In the genomic region with DNA sequence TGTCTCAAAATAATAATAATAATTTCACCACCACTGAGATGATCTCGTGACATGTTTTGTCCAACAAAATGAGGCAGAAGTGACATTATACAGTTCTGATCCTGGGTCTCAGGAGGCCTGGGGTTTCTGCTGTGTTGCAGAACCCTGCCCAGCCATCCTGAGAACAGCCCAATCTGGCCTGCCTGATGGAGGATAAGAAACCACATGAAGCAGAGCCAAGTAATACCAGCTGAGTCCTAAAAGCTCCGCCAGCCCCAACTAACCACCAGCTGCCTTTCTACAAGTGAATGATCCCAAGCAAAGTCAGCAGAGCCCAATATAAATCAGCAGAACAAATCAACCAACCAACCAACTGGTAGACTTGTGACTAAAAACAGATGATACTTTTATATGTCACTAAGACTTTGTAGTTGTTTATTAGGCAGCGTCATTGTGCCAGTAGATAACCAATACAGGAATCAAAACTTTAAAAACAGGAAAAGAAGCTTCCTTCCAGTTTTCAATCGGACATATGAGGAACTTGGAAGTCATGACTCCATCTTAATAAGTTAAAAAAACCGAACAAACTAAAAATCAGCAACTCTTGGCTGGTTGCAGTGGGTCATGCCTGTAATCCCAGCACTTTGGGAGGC, we compare ENCODE assay signal across 19 cellular contexts. TPM values are rescaled to one million over a fixed set of nuclear protein-coding genes. Genes with fewer than 3 reads are reported as not detected.
DNase-seq lines count a peak whose midpoint lies in the region; ATAC-seq and TF ChIP-seq lines count a peak whose summit lies in the region.
"Had no signal": no experiment of that assay in that cellular context is flagged by ENCODE, and none has a peak within 500 bp of the region (broad histone marks: within the 10 kb centered on the region; RNA-seq: fewer than 3 reads in every experiment).

No MANE protein-coding gene starts in this region.

- no peaks in the 10 kb centered on the region for H3K4me1 ChIP-seq in Karpas-422 (ENCODE audit: low read length)
- no peaks in the 10 kb centered on the region for H3K4me1 ChIP-seq in naive thymus-derived CD4-positive, alpha-beta T cell (ENCODE audit: control insufficient read depth in 2 of 2, insufficient read depth in 2 of 2, low read length in 2 of 2)
- no peaks in the 10 kb centered on the region for H3K4me1 ChIP-seq in colonic mucosa

- H3K4me2 ChIP-seq in Karpas-422 (ENCODE audit: low read depth, low read length, poor library complexity, severe bottlenecking) = no peak overlapping the region

- H3K9me3 ChIP-seq in Karpas-422 (ENCODE audit: low read length) = no peaks in the 10 kb centered on the region
- no peaks in the 10 kb centered on the region for H3K9me3 ChIP-seq in naive thymus-derived CD4-positive, alpha-beta T cell (ENCODE audit: control insufficient read depth in 2 of 3, low read length in 3 of 3)
- H3K9me3 ChIP-seq in colonic mucosa = no peaks in the 10 kb centered on the region
- H3K9me3 ChIP-seq in MG63 = no peaks in the 10 kb centered on the region

- H3K4me3 Mint-ChIP-seq in brain = no peak overlapping the region
- H3K4me3 Mint-ChIP-seq in naive thymus-derived CD4-positive, alpha-beta T cell = no peak overlapping the region
- H3K4me3 Mint-ChIP-seq: CD4-positive, alpha-beta T cell; IgD-negative memory B cell had no signal

- no peak overlapping the region for H3K27ac ChIP-seq in Karpas-422 (ENCODE audit: low read length)
- H3K27ac ChIP-seq in naive thymus-derived CD4-positive, alpha-beta T cell (ENCODE audit: low read depth, low read length) = no peak overlapping the region
- H3K27ac ChIP-seq in colonic mucosa = no peak overlapping the region
- H3K27ac ChIP-seq: cardiac muscle cell had no signal

- H3K36me3 ChIP-seq in Karpas-422 (ENCODE audit: insufficient read depth, low read length) (no peaks in the 10 kb centered on the region), colonic mucosa (no peaks in the 10 kb centered on the region), MG63 (no peaks in the 10 kb centered on the region)
- no peaks in the 10 kb centered on the region for H3K36me3 ChIP-seq in naive thymus-derived CD4-positive, alpha-beta T cell (ENCODE audit: control insufficient read depth in 2 of 3, insufficient read depth in 3 of 3, low read length in 3 of 3)
- H3K36me3 ChIP-seq: cardiac muscle cell had no signal

- peak; percentile 22 for ATAC-seq in naive thymus-derived CD4-positive, alpha-beta T cell
- ATAC-seq in GM18520 (IDR thresholded peaks at IDR 0.05; ENCODE audit: unreplicated experiment) = no peak
- ATAC-seq: stimulated activated naive CD8-positive, alpha-beta T cell treated with anti-CD3 and anti-CD28 coated beads, Interleukin-15, Interleukin-2, amounts not matched to agents 100 U/mL and 50 U/mL, for 24 hours had no signal

- no peak for TF ChIP-seq CTCF in brain (conservative IDR thresholded peaks at IDR 0.05)
- no peak for TF ChIP-seq CTCF in colonic mucosa (IDR thresholded peaks at IDR 0.05)

- no peaks in the 10 kb centered on the region for H4K20me1 ChIP-seq in Karpas-422 (ENCODE audit: insufficient read depth, low read depth, low read length)

- H3K79me2 ChIP-seq in Karpas-422 (ENCODE audit: low read length) = no peaks in the 10 kb centered on the region

- peaks cover 0 to 1% (median 0%) of the 10 kb centered on the region in 5 experiments for H3K9me3 Mint-ChIP-seq in brain
- H3K9me3 Mint-ChIP-seq in naive thymus-derived CD4-positive, alpha-beta T cell = peaks cover 0 to 2% (median 0%) of the 10 kb centered on the region in 11 donors
- H3K9me3 Mint-ChIP-seq: CD4-positive, alpha-beta T cell had no signal

- H3K9ac ChIP-seq in Karpas-422 (ENCODE audit: low read length) = no peak overlapping the region
- no peak overlapping the region for H3K9ac ChIP-seq in colonic mucosa (ENCODE audit: low read depth in 2 of 2, low read length in 2 of 2)

- intact Hi-C loops in naive thymus-derived CD4-positive, alpha-beta T cell (cut with micrococcal nuclease) = no loop called here
- intact Hi-C loops in colonic mucosa (cut with DNase I) = no loop called here

- no peaks in the 10 kb centered on the region for H3K9me2 ChIP-seq in Karpas-422 (replicated peaks; ENCODE audit: insufficient read depth, low read length)

- POLR2A ChIA-PET in naive thymus-derived CD4-positive, alpha-beta T cell (lab: Charles Lee) = no interaction called here

- CTCF ChIA-PET in naive thymus-derived CD4-positive, alpha-beta T cell (lab: Charles Lee) = no interaction called here

- no peak overlapping the region for H2AFZ ChIP-seq in Karpas-422 (ENCODE audit: low read length)

- H3K27me3 ChIP-seq in Karpas-422 (ENCODE audit: low read length) (no peaks in the 10 kb centered on the region), colonic mucosa (no peaks in the 10 kb centered on the region), MG63 (no peaks in the 10 kb centered on the region)
- no peaks in the 10 kb centered on the region for H3K27me3 ChIP-seq in naive thymus-derived CD4-positive, alpha-beta T cell (ENCODE audit: control insufficient read depth in 2 of 2, insufficient read depth in 2 of 2, low read length in 2 of 2)
- H3K27me3 ChIP-seq: cardiac muscle cell had no signal

- H3K36me3 Mint-ChIP-seq in brain = no peaks in the 10 kb centered on the region
- no peaks in the 10 kb centered on the region for H3K36me3 Mint-ChIP-seq in naive thymus-derived CD4-positive, alpha-beta T cell

- peaks cover 7% of the 10 kb centered on the region for H3K27me3 Mint-ChIP-seq in brain
- H3K27me3 Mint-ChIP-seq in naive thymus-derived CD4-positive, alpha-beta T cell = peaks cover 11 to 46% (median 13%) of the 10 kb centered on the region in 5 donors

- H3K4me3 ChIP-seq in Karpas-422 (ENCODE audit: low read length) = no peak overlapping the region
- H3K4me3 ChIP-seq in naive thymus-derived CD4-positive, alpha-beta T cell (ENCODE audit: low read length) = no peak overlapping the region
- no peak overlapping the region for H3K4me3 ChIP-seq in colonic mucosa
- H3K4me3 ChIP-seq in MG63 = no peak overlapping the region
- H3K4me3 ChIP-seq: cardiac muscle cell had no signal

- H3K27ac Mint-ChIP-seq in brain = peak overlapping the region in 3 of 5 experiments; percentile 46 to 69 (median 65)
- H3K27ac Mint-ChIP-seq in naive thymus-derived CD4-positive, alpha-beta T cell = no peak overlapping the region
- H3K27ac Mint-ChIP-seq: CD4-positive, alpha-beta T cell; IgD-negative memory B cell had no signal

- DNase-seq in DMS 273 treated with DMSO at 0.1 percent for 48 hours (lab: John Stamatoyannopoulos, UW) (peak; percentile 44), Karpas-422 (peak; percentile 30), colonic mucosa (no peak), MG63 (no peak), T-helper 9 cell (no peak)
- DNase-seq in naive thymus-derived CD4-positive, alpha-beta T cell = no peak
- DNase-seq: activated naive CD4-positive, alpha-beta T cell treated with Interleukin-2 at 50 U/mL for 16 hours; CD4-positive, alpha-beta T cell; GF-D8; H7; kidney glomerular epithelial cell; NCI-H146; NCI-H82; SHP77 treated with DMSO at 0.1 percent for 48 hours; stimulated activated naive CD8-positive, alpha-beta T cell treated with anti-CD3 and anti-CD28 coated beads, Interleukin-15, Interleukin-2, amounts not matched to agents 100 U/mL and 50 U/mL, for 24 hours had no signal

- H3K4me1 Mint-ChIP-seq in brain = peaks cover 9% of the 10 kb centered on the region
- peaks cover 0 to 3% (median 0%) of the 10 kb centered on the region in 7 donors for H3K4me1 Mint-ChIP-seq in naive thymus-derived CD4-positive, alpha-beta T cell
- H3K4me1 Mint-ChIP-seq: IgD-negative memory B cell had no signal

RNA-seq across cellular contexts. Expression of a gene that starts 52.1 kb away (rescaled TPM):
- total RNA-seq in Karpas-422 (2014; rRNA removed; shearing (Covaris generic); ENCODE audit: low replicate concordance) = 195 and 298 TPM in 2 replicates
- 39.1 TPM for polyA plus RNA-seq in brain (ENCODE audit: insufficient read depth, low read depth, low replicate concordance)
- 100 to 1,000 TPM in 1 of 5 experiments, 10 to 100 TPM in 4; 41.4 to 148 (median 61.9) TPM for total RNA-seq in naive thymus-derived CD4-positive, alpha-beta T cell
- polyA plus RNA-seq in naive thymus-derived CD4-positive, alpha-beta T cell = 10 to 100 TPM; 40.2 to 68.0 TPM
- 100 to 1,000 TPM; 116 to 119 TPM for total RNA-seq in colonic mucosa
- 78.5 and 99.6 TPM in 2 replicates for total RNA-seq in MG63 (2014; rRNA removed; shearing (Covaris generic); ENCODE audit: low replicate concordance)

RNA-seq across cellular contexts. Expression of a gene that starts 52.3 kb away (rescaled TPM):
- total RNA-seq in Karpas-422 (2014; rRNA removed; shearing (Covaris generic); ENCODE audit: low replicate concordance) = 23.3 and 26.5 TPM in 2 replicates
- 13.5 TPM for polyA plus RNA-seq in brain (ENCODE audit: insufficient read depth, low read depth, low replicate concordance)
- total RNA-seq in naive thymus-derived CD4-positive, alpha-beta T cell = 10 to 100 TPM in 4 of 5 experiments, 1 to 10 TPM in 1; 4.9 to 41.0 (median 13.1) TPM
- polyA plus RNA-seq in naive thymus-derived CD4-positive, alpha-beta T cell = 10 to 100 TPM in 1 of 2 donors, 1 to 10 TPM in 1; 5.4 to 13.3 TPM
- 10 to 100 TPM; 20.5 to 21.1 TPM for total RNA-seq in colonic mucosa
- 20.6 and 23.5 TPM in 2 replicates for total RNA-seq in MG63 (2014; rRNA removed; shearing (Covaris generic); ENCODE audit: low replicate concordance)

Comparison
In these comparisons a context has a peak if more than half of its experiments do, and no peak if none do; other contexts are left out.
1. DNase-seq: peak in DMS 273 treated with DMSO at 0.1 percent for 48 hours (single experiment) and Karpas-422 (single experiment); none in naive thymus-derived CD4-positive, alpha-beta T cell (0 of 9), colonic mucosa (single experiment), MG63 (single experiment) and T-helper 9 cell (single experiment).
2. H3K27ac Mint-ChIP-seq: peak in brain (3 of 5); none in naive thymus-derived CD4-positive, alpha-beta T cell (0 of 9).